Comparison of ENCODE assay signal across 22 cellular contexts in the genomic region with DNA sequence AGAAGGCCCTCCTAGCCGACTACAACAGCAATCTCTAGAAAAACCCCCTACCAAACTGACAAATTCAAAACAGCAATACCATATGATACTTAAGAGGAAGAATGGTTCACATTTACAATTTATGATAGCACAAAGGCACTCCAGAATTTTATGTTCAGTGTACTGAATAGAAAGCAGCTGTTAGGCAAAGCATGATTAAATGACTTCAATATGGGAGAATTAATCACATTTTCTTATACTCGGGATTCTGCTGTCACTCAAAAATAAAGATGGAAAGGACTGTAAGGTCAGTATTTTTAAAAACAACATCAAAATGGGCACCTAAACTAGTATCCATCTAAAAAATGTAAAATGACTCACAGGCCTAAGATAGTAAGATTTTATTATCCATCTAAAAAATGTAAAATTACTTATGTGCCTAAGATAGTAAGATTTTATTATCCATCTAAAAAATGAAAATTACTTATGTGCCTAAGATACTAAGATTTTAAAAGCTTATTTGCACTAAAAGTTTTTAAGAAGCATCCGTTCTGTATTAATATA.
"Had no signal": no experiment of that assay in that cellular context is flagged by ENCODE, and none has a peak within 500 bp of the region (broad histone marks: within the 10 kb centered on the region; RNA-seq: fewer than 3 reads in every experiment).

No MANE protein-coding gene starts in this region.

- H3K27me3 ChIP-seq: MG63, Peyer's patch, SJCRH30 had no signal

- H3K27ac ChIP-seq: Peyer's patch, RWPE1, SJCRH30 had no signal

- DNase-seq: activated B cell treated with CpG ODN at 0.5 μM for 24 hours; activated CD4-positive, alpha-beta memory T cell treated with anti-CD3 and anti-CD28 coated beads for 36 hours; activated CD4-positive, alpha-beta T cell treated with anti-CD3 and anti-CD28 coated beads for 1 hour; activated CD4-positive, alpha-beta T cell treated with anti-CD3 and anti-CD28 coated beads, Interleukin-2, amount 10 ng/mL, durations not matched to agents 7 days and 5 days; activated CD8-positive, alpha-beta memory T cell treated with anti-CD3 and anti-CD28 coated beads for 24 hours; activated effector memory CD4-positive, alpha-beta T cell treated with anti-CD3 and anti-CD28 coated beads, Interleukin-2, amount 50 U/mL, for 16 hours; activated naive CD4-positive, alpha-beta T cell treated with Interleukin-2 at 50 U/mL for 16 hours; activated naive CD8-positive, alpha-beta T cell treated with anti-CD3 and anti-CD28 coated beads, Interleukin-2, amount 50 U/mL, for 24 hours; activated T-cell treated with anti-CD3 and anti-CD28 coated beads, Interleukin-2, amount 50 U/mL, for 4 hours; cerebellar nuclear complex; MG63; NCI-H1105 treated with DMSO at 0.1 percent for 48 hours; NCI-H1436 treated with DMSO at 0.1 percent for 48 hours; NCI-H1930; NCI-H226; NCI-H510A treated with DMSO at 0.1 percent for 48 hours; Peyer's patch; Right ventricle myocardium superior; SJCRH30 had no signal

- FAIRE-seq: colon had no signal

- ATAC-seq: activated naive CD4-positive, alpha-beta T cell treated with anti-CD3 and anti-CD28 coated beads, Interleukin-2, amount 50 U/mL, for 72 hours; activated naive CD8-positive, alpha-beta T cell treated with anti-CD3 and anti-CD28 coated beads, Interleukin-2, amount 50 U/mL, for 24 hours; activated T-cell treated with anti-CD3 and anti-CD28 coated beads, Interleukin-2, amount 50 U/mL, for 4 hours had no signal

- H3K36me3 ChIP-seq: MG63, Peyer's patch, SJCRH30 had no signal

- H3K4me3 ChIP-seq: MG63, Peyer's patch, SJCRH30 had no signal

- H3K4me1 ChIP-seq: Peyer's patch, SJCRH30 had no signal

- H3K9me3 ChIP-seq: MG63, Peyer's patch, SJCRH30 had no signal
